18 cellular contexts compared by ENCODE assay signal in genomic region chr10:43685744-43686143, GRCh38. TPM values are rescaled to one million over a fixed set of nuclear protein-coding genes. Genes with fewer than 3 reads are reported as not detected.
DNase-seq lines count a peak whose midpoint lies in the region; ATAC-seq and TF ChIP-seq lines count a peak whose summit lies in the region.
"Had no signal": no experiment of that assay in that cellular context is flagged by ENCODE, and none has a peak within 500 bp of the region (broad histone marks: within the 10 kb centered on the region; RNA-seq: fewer than 3 reads in every experiment).

No MANE protein-coding gene starts in this region.

- no peak overlapping the region for H3K27ac ChIP-seq in thyroid gland
- H3K27ac ChIP-seq: BLaER1 had no signal

- TF ChIP-seq POLR2A in thyroid gland (IDR thresholded peaks at IDR 0.05): no peak

- peaks cover 10 to 23% of the 10 kb centered on the region in 2 donors for H3K4me1 ChIP-seq in thyroid gland

- no peak overlapping the region for H3K4me3 ChIP-seq in thyroid gland (replicated peaks in 1 of 3)
- H3K4me3 ChIP-seq: BLaER1 had no signal

- H3K27me3 ChIP-seq in thyroid gland: no peaks in the 10 kb centered on the region

- intact Hi-C loops in cardiac septum (cut with DNase I) (loop anchor here (2.0 kb wide), 1 partner anchor 701 kb away; no protein-coding TSS in a partner anchor), left cardiac atrium (cut with DNase I) (loop anchor here in 1 of 2 donors (10.0 kb wide), 1 partner anchor 629 kb away; no protein-coding TSS in a partner anchor), left ventricle myocardium superior (cut with micrococcal nuclease) (loop anchor here (10.0 kb wide), 1 partner anchor 639 kb away; no protein-coding TSS in a partner anchor), sciatic nerve (cut with DNase I) (loop anchor here (10.0 kb wide), 1 partner anchor 359 kb away; no protein-coding TSS in a partner anchor), thyroid gland (cut with DNase I) (loop anchor here (5.0 kb wide), 1 partner anchor 627 kb away; no protein-coding TSS in a partner anchor)

- H3K4me3 Mint-ChIP-seq in immature natural killer cell: no peak overlapping the region
- H3K4me3 Mint-ChIP-seq: H9 had no signal

- peaks cover 8 to 13% of the 10 kb centered on the region in 2 donors for H3K4me1 Mint-ChIP-seq in immature natural killer cell

- no peak overlapping the region for H3K27ac Mint-ChIP-seq in immature natural killer cell
- H3K27ac Mint-ChIP-seq: H9 had no signal

- no peaks in the 10 kb centered on the region for H3K9me3 Mint-ChIP-seq in immature natural killer cell
- H3K9me3 Mint-ChIP-seq: H9 had no signal

- H3K9me3 ChIP-seq in thyroid gland: no peaks in the 10 kb centered on the region

- DNase-seq in cardiac septum (ENCODE audit: low spot score) (peak; percentile 73), left cardiac atrium (no peak), left ventricle myocardium superior (peak; percentile 70), sciatic nerve (ENCODE audit: low spot score) (no peak), thyroid gland (peak; percentile 47 to 53), SHP77 (lab: John Stamatoyannopoulos, UW) (no peak), immature natural killer cell (no peak)
- no peak for DNase-seq in activated CD4-positive, alpha-beta T cell treated with anti-CD3 and anti-CD28 coated beads, Interleukin-2, amount 50 U/mL, for 4 hours
- DNase-seq: 8988T, AML-193, Calu3, DMS 273 treated with DMSO at 0.1 percent for 48 hours, DMS79 treated with DMSO at 0.1 percent for 48 hours, EL, GDM1, GOT3, H9 had no signal

- WGBS in thyroid gland, 2 donors: 68 to 69% methylated on average over 8 of the region's 8 CpGs

- H3K36me3 ChIP-seq in thyroid gland: no peaks in the 10 kb centered on the region
- H3K36me3 ChIP-seq: BLaER1 had no signal

- ATAC-seq in left cardiac atrium (no peak), left ventricle myocardium superior (peak; percentile 2), sciatic nerve (peak; percentile 5)

- H3K27me3 Mint-ChIP-seq in immature natural killer cell (ENCODE audit: low read depth in 3 of 3): peaks cover 0 to 12% (median 4%) of the 10 kb centered on the region in 3 donors

- TF ChIP-seq CTCF in thyroid gland (IDR thresholded peaks at IDR 0.05): no peak

- H3K36me3 Mint-ChIP-seq in immature natural killer cell: no peaks in the 10 kb centered on the region

RNA-seq across cellular contexts. Expression of gene ZNF32, which starts 37.1 kb away (rescaled TPM):
- 38.1 TPM for total RNA-seq in cardiac septum
- total RNA-seq in left cardiac atrium: 10 to 100 TPM; 41.3 to 41.6 TPM
- 47.1 TPM for total RNA-seq in left ventricle myocardium superior
- 41.1 TPM for total RNA-seq in sciatic nerve
- total RNA-seq in thyroid gland: 10 to 100 TPM; 28.9 to 63.3 (median 48.4) TPM
- 100 to 1,000 TPM in 2 of 3 donors, 10 to 100 TPM in 1; 97.4 to 139 (median 111) TPM for polyA plus RNA-seq in immature natural killer cell

Comparison
In these comparisons a context has a peak if more than half of its experiments do, and no peak if none do; other contexts are left out.
1. DNase-seq: peak in cardiac septum (single experiment), left ventricle myocardium superior (single experiment) and thyroid gland (2 of 2); none in left cardiac atrium (single experiment), sciatic nerve (single experiment), SHP77 (0 of 2), immature natural killer cell (0 of 3) and activated CD4-positive, alpha-beta T cell treated with anti-CD3 and anti-CD28 coated beads, Interleukin-2, amount 50 U/mL, for 4 hours (0 of 2).
2. ATAC-seq: peak in left ventricle myocardium superior (single experiment) and sciatic nerve (single experiment); none in left cardiac atrium (0 of 2).